In the genomic region with DNA sequence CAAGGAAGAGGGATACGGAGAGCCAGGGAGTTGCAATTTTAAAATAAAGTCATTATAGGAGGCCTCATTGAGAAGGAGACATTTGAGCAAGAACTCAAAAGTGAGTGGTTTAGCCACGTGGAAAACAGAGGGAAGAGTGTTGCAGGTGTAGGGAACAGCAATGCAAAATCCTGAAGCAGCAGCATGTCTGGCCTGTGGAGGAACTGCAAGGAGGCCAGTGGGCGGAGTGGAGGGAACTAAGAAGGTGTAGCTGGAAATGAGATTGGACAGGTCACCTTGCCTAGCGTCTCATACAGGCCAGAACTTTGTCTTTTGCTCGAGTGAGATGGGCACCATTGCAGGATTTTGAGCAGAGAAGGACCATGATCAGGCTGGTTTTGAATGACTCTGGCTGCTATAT, we compare ENCODE assay signal across 1 cellular context.
TF ChIP-seq lines count a peak whose summit lies in the region.

No MANE protein-coding gene starts in this region.

TF ChIP-seq in GM23338, 12 proteins besides CTCF, POLR2A, EP300 and RAD21 (continued from another document):
- TF ChIP-seq ZNF114 (CRISPR knock-in tag; IDR thresholded peaks at IDR 0.05) (no peak), ZNF331 (CRISPR knock-in tag; IDR thresholded peaks at IDR 0.05; ENCODE audit: low read depth) (no peak)
